ENCODE assay signal across 16 cellular contexts in the genomic region with DNA sequence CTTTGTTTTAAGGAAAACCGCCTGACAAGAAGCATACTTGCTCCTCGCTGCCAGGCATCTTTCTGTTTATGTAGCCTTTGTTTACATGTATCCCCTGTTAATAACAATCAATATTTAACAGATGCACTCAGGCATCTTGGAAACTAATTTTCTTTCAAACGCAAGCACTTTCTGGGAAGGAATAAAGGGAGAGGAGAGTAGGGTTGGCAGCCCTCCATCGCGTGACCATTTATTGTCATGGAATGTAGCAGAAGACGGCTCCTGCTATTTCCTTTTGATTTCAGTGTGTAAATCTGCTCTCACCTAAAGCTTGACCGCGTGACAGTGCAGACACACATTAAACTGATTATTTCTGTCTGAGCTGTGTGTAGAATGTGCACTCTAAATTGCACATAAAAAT.
DNase-seq lines count a peak whose midpoint lies in the region; FAIRE-seq and TF ChIP-seq lines count a peak whose summit lies in the region.
"Had no signal": no experiment of that assay in that cellular context is flagged by ENCODE, and none has a peak within 500 bp of the region (broad histone marks: within the 10 kb centered on the region; RNA-seq: fewer than 3 reads in every experiment).

No MANE protein-coding gene starts in this region.

- DNase-seq in AG09309 (ENCODE audit: low read depth) (peak; percentile 72), HEK293T (ENCODE audit: extremely low spot score) (no peak), esophagus muscularis mucosa (ENCODE audit: extremely low spot score) (no peak), osteoblast (ENCODE audit: insufficient read length, low spot score, missing footprints) (no peak), kidney (no peak), UCSD-AML1 (lab: John Stamatoyannopoulos, UW; ENCODE audit: unreplicated experiment) (no peak)
- DNase-seq in activated CD8-positive, alpha-beta memory T cell treated with anti-CD3 and anti-CD28 coated beads, Interleukin-2, amount 50 U/mL, for 48 hours, result no peak
- no peak for DNase-seq in stimulated activated CD4-positive, alpha-beta T cell treated with anti-CD3 and anti-CD28 coated beads, Interleukin-1b, Interleukin-23, amount 100 ng/mL, for 48 hours
- DNase-seq: activated CD4-positive, alpha-beta T cell treated with anti-CD3 and anti-CD28 coated beads, Interleukin-2, amount 10 ng/mL, durations not matched to agents 24 days and 14 days; GDM1; MM.1S; NCI-H345; PC-9; stimulated activated CD4-positive, alpha-beta T cell treated with anti-CD3 and anti-CD28 coated beads, Interleukin-4, amount 100 ng/mL, for 1 hour had no signal

- H3K9ac ChIP-seq in kidney (ENCODE audit: low read length in 2 of 2), result no peak overlapping the region

- H4K20me1 ChIP-seq in osteoblast (ENCODE audit: insufficient read depth, low read length), result no peaks in the 10 kb centered on the region

- H3K4me2 ChIP-seq in osteoblast (ENCODE audit: insufficient read depth, low read length), result peak overlapping the region; percentile 68
- H3K4me2 ChIP-seq: PC-9 had no signal

- TF ChIP-seq EP300 in esophagus muscularis mucosa (IDR thresholded peaks at IDR 0.05), result no peak

- no peak for FAIRE-seq in kidney (lab: Jason Lieb, UNC)
- FAIRE-seq: endothelial cell of umbilical vein had no signal

- intact Hi-C loops in esophagus muscularis mucosa (cut with DNase I), result no loop called here
- intact Hi-C loops in kidney (cut with DNase I), result no loop called here

- CTCF ChIA-PET in HEK293T (lab: Yijun Ruan, JAX), result no interaction called here

- no peak for TF ChIP-seq POLR2A in esophagus muscularis mucosa (IDR thresholded peaks at IDR 0.05; ENCODE audit: low read depth)

- H3K27ac ChIP-seq in esophagus muscularis mucosa (replicated peaks in 1 of 4) (peak overlapping the region; percentile 61 to 67 (median 65)), osteoblast (ENCODE audit: low read depth, low read length) (peak overlapping the region; percentile 73), kidney (ENCODE audit: low read depth in 2 of 2, low read length in 2 of 2) (no peak overlapping the region)
- H3K27ac ChIP-seq: C4-2B, PC-9 had no signal

- TF ChIP-seq CTCF in AG09309 (IDR thresholded peaks at IDR 0.05; ENCODE audit: control insufficient read depth, insufficient read depth, low read depth, low read length, missing control alignments), result no peak
- no peak for TF ChIP-seq CTCF in esophagus muscularis mucosa (IDR thresholded peaks at IDR 0.05)
- no peak for TF ChIP-seq CTCF in osteoblast (IDR thresholded peaks at IDR 0.05; ENCODE audit: extremely low read depth, low read depth, low read length)
- TF ChIP-seq CTCF in kidney (IDR thresholded peaks at IDR 0.05; ENCODE audit: borderline replicate concordance, extremely low read depth, insufficient read depth), result no peak

- H3K36me3 ChIP-seq in esophagus muscularis mucosa (no peaks in the 10 kb centered on the region), osteoblast (ENCODE audit: insufficient read depth, low read length) (no peaks in the 10 kb centered on the region), kidney (ENCODE audit: control insufficient read depth in 1 of 2, insufficient read depth in 2 of 2, low read length in 2 of 2) (no peaks in the 10 kb centered on the region)

- no peaks in the 10 kb centered on the region for H3K79me2 ChIP-seq in osteoblast (ENCODE audit: insufficient read depth, low read length)

- H3K4me1 ChIP-seq in esophagus muscularis mucosa, result peaks cover 4 to 31% (median 29%) of the 10 kb centered on the region in 4 donors
- H3K4me1 ChIP-seq in osteoblast (ENCODE audit: insufficient read depth, low read length), result peaks cover 40% of the 10 kb centered on the region
- H3K4me1 ChIP-seq in kidney (ENCODE audit: control insufficient read depth in 1 of 2, insufficient read depth in 1 of 2, low read depth in 1 of 2, low read length in 2 of 2), result no peaks in the 10 kb centered on the region

- WGBS in esophagus muscularis mucosa, result 31% methylated on average over 8 of the region's 8 CpGs

- H3K4me3 ChIP-seq in AG09309 (ENCODE audit: control insufficient read depth, low read depth, low read length), result peak overlapping the region; percentile 34
- H3K4me3 ChIP-seq in esophagus muscularis mucosa, result peak overlapping the region; percentile 27 to 44 (median 31)
- peak overlapping the region; percentile 38 for H3K4me3 ChIP-seq in osteoblast (ENCODE audit: insufficient read depth, low read length)
- no peak overlapping the region for H3K4me3 ChIP-seq in kidney (ENCODE audit: low read length in 2 of 2)
- H3K4me3 ChIP-seq: PC-9 had no signal

- POLR2A ChIA-PET in HEK293T (lab: Yijun Ruan, JAX), result no interaction called here

- H3K27me3 ChIP-seq in esophagus muscularis mucosa, result no peaks in the 10 kb centered on the region
- H3K27me3 ChIP-seq in osteoblast (ENCODE audit: insufficient read depth, low read length), result no peaks in the 10 kb centered on the region

- H3K9me3 ChIP-seq in esophagus muscularis mucosa (no peaks in the 10 kb centered on the region), osteoblast (ENCODE audit: low read depth, low read length) (no peaks in the 10 kb centered on the region), kidney (ENCODE audit: control insufficient read depth in 1 of 2, low read length in 2 of 2) (no peaks in the 10 kb centered on the region)

- no peak overlapping the region for H2AFZ ChIP-seq in osteoblast (ENCODE audit: low read length)
- H2AFZ ChIP-seq: PC-9 had no signal

TF ChIP-seq in HEK293T, 16 proteins besides CTCF, POLR2A, EP300 and RAD21:
- no peak for TF ChIP-seq ZNF384 (IDR thresholded peaks at IDR 0.05)
- TF ChIP-seq FOXK2 (IDR thresholded peaks at IDR 0.05), result no peak
- peak; percentile 92 for TF ChIP-seq ARNT (IDR thresholded peaks at IDR 0.05)
- TF ChIP-seq L3MBTL2 (conservative IDR thresholded peaks at IDR 0.05), result no peak
- no peak for TF ChIP-seq LEF1 (IDR thresholded peaks at IDR 0.05; ENCODE audit: borderline replicate concordance)

Comparison
In these comparisons a context has a peak if more than half of its experiments do, and no peak if none do; other contexts are left out.
1. H3K4me3 ChIP-seq: peak in AG09309 (single experiment), esophagus muscularis mucosa (4 of 4) and osteoblast (single experiment); none in kidney (0 of 2).
2. H3K27ac ChIP-seq: peak in esophagus muscularis mucosa (4 of 4) and osteoblast (single experiment); none in kidney (0 of 2).